3 cellular contexts compared by ENCODE assay signal in the genomic region with DNA sequence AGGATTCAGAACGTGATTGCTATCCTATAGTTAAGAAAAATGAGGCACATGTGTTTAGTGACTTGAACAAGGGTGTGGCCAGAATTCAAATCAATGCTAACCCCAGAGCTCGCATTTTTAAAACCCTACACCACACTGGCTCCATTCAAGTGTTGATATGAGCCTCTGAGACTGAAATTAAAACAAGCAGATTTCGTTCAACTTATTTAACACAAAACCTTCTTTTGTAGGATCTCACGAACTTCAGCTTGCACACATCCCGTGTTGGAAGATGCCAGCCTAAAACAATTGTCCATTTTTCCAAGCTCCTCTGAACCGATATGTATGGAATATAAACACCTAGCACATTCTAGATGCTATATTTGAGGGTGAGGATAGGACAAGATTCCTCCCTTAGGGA.
"Had no signal": no experiment of that assay in that cellular context is flagged by ENCODE, and none has a peak within 500 bp of the region (broad histone marks: within the 10 kb centered on the region; RNA-seq: fewer than 3 reads in every experiment).

No MANE protein-coding gene starts in this region.

- DNase-seq: GDM1, GF-D8 had no signal

- ATAC-seq: GM12878 had no signal

- H3K4me3 ChIP-seq: GM12878 had no signal
